20 cellular contexts compared by ENCODE assay signal in genomic region chr2:235756491-235756890, GRCh38.
DNase-seq lines count a peak whose midpoint lies in the region; ATAC-seq and TF ChIP-seq lines count a peak whose summit lies in the region.
"Had no signal": no experiment of that assay in that cellular context is flagged by ENCODE, and none has a peak within 500 bp of the region (broad histone marks: within the 10 kb centered on the region; RNA-seq: fewer than 3 reads in every experiment).

No MANE protein-coding gene starts in this region.

- no peaks in the 10 kb centered on the region for H3K79me1 ChIP-seq in mesendoderm (ENCODE audit: low read length)

- H3K18ac ChIP-seq in mesendoderm (ENCODE audit: low read length): no peak overlapping the region

- no peaks in the 10 kb centered on the region for H3K36me3 ChIP-seq in endodermal cell (ENCODE audit: control insufficient read depth, insufficient read depth, low read length)
- no peaks in the 10 kb centered on the region for H3K36me3 ChIP-seq in mesendoderm (ENCODE audit: control insufficient read depth, insufficient read depth, low read length)
- peaks cover 0 to 10% (median 2%) of the 10 kb centered on the region in 4 donors for H3K36me3 ChIP-seq in sigmoid colon

- H3K9ac ChIP-seq in endodermal cell (ENCODE audit: extremely low read depth, low read length, poor library complexity, severe bottlenecking): no peak overlapping the region
- no peak overlapping the region for H3K9ac ChIP-seq in mesendoderm (ENCODE audit: low read length)

- no peaks in the 10 kb centered on the region for H3K9me3 Mint-ChIP-seq in endodermal cell
- H3K9me3 Mint-ChIP-seq in activated CD4-positive, alpha-beta T cell treated with anti-CD3 and anti-CD28 coated beads, Interleukin-2, amount 10 ng/mL, durations not matched to agents 24 days and 14 days: no peaks in the 10 kb centered on the region
- H3K9me3 Mint-ChIP-seq: CD4-positive, alpha-beta T cell had no signal

- no peak overlapping the region for H4K5ac ChIP-seq in mesendoderm (ENCODE audit: low read length)

- no peak overlapping the region for H3K4me2 ChIP-seq in mesendoderm (ENCODE audit: low read length)
- H3K4me2 ChIP-seq: A549 had no signal

- no peak overlapping the region for H2BK5ac ChIP-seq in mesendoderm (ENCODE audit: low read length)

- H2BK15ac ChIP-seq in mesendoderm (replicated peaks; ENCODE audit: low read depth): no peak overlapping the region

- H3K4me1 ChIP-seq in endodermal cell (ENCODE audit: control insufficient read depth, insufficient read depth, low read length) (no peaks in the 10 kb centered on the region), mesendoderm (ENCODE audit: control insufficient read depth, low read depth, low read length) (no peaks in the 10 kb centered on the region), sigmoid colon (no peaks in the 10 kb centered on the region)
- H3K4me1 ChIP-seq: A549, Caco-2 had no signal

- H3K27me3 Mint-ChIP-seq in endodermal cell (ENCODE audit: insufficient read depth): no peaks in the 10 kb centered on the region
- no peaks in the 10 kb centered on the region for H3K27me3 Mint-ChIP-seq in activated CD4-positive, alpha-beta T cell treated with anti-CD3 and anti-CD28 coated beads, Interleukin-2, amount 10 ng/mL, durations not matched to agents 24 days and 14 days

- TF ChIP-seq CTCF in endodermal cell (conservative IDR thresholded peaks at IDR 0.05) (no peak), sigmoid colon (IDR thresholded peaks at IDR 0.05) (no peak)

- no peak for ATAC-seq in Right ventricle myocardium superior (ENCODE audit: poor library complexity)
- ATAC-seq: A549, HCT116, K562 had no signal

- no peak overlapping the region for H3K23ac ChIP-seq in mesendoderm (ENCODE audit: low read length)

- no peak overlapping the region for H3K4ac ChIP-seq in mesendoderm (ENCODE audit: low read depth, low read length)

- peaks cover 9% of the 10 kb centered on the region for H3K4me1 Mint-ChIP-seq in endodermal cell
- no peaks in the 10 kb centered on the region for H3K4me1 Mint-ChIP-seq in activated CD4-positive, alpha-beta T cell treated with anti-CD3 and anti-CD28 coated beads, Interleukin-2, amount 10 ng/mL, durations not matched to agents 24 days and 14 days

- no peak for TF ChIP-seq EP300 in sigmoid colon (IDR thresholded peaks at IDR 0.05)

- no peaks in the 10 kb centered on the region for H3K9me3 ChIP-seq in endodermal cell (ENCODE audit: control insufficient read depth, low read length)
- no peaks in the 10 kb centered on the region for H3K9me3 ChIP-seq in sigmoid colon
- H3K9me3 ChIP-seq: A549, Caco-2 had no signal

- DNase-seq in cardiac septum (ENCODE audit: low spot score) (peak; percentile 15), Right ventricle myocardium superior (no peak), endodermal cell (peak; percentile 63), mesendoderm (peak; percentile 28), sigmoid colon (peak; percentile 32), H4 (ENCODE audit: low spot score) (no peak)
- no peak for DNase-seq in stimulated activated CD4-positive, alpha-beta T cell treated with anti-CD3 and anti-CD28 coated beads, Interleukin-2, amount 100 ng/mL, for 48 hours
- DNase-seq in activated CD4-positive, alpha-beta T cell treated with anti-CD3 and anti-CD28 coated beads, Interleukin-2, amount 10 ng/mL, durations not matched to agents 24 days and 14 days: no peak
- DNase-seq: AML-193; Caco-2; CD4-positive, alpha-beta T cell; DMS153; DMS79; GF-D8; IMR-90 had no signal

- intact Hi-C loops in cardiac septum (cut with DNase I): no loop called here
- intact Hi-C loops in Right ventricle myocardium superior (cut with DNase I): no loop called here
- intact Hi-C loops in sigmoid colon (cut with DNase I): no loop called here
- intact Hi-C loops in activated CD4-positive, alpha-beta T cell treated with anti-CD3 and anti-CD28 coated beads, Interleukin-2, amount 10 ng/mL, durations not matched to agents 24 days and 14 days (cut with micrococcal nuclease): no loop called here

- no peak overlapping the region for H3K27ac Mint-ChIP-seq in endodermal cell
- H3K27ac Mint-ChIP-seq in activated CD4-positive, alpha-beta T cell treated with anti-CD3 and anti-CD28 coated beads, Interleukin-2, amount 10 ng/mL, durations not matched to agents 24 days and 14 days: no peak overlapping the region
- H3K27ac Mint-ChIP-seq: CD4-positive, alpha-beta T cell had no signal

- H3K36me3 Mint-ChIP-seq in endodermal cell (ENCODE audit: low read depth): peaks cover 8% of the 10 kb centered on the region
- H3K36me3 Mint-ChIP-seq in activated CD4-positive, alpha-beta T cell treated with anti-CD3 and anti-CD28 coated beads, Interleukin-2, amount 10 ng/mL, durations not matched to agents 24 days and 14 days (ENCODE audit: low read depth): no peaks in the 10 kb centered on the region

- no peak overlapping the region for H3K4me3 Mint-ChIP-seq in endodermal cell
- no peak overlapping the region for H3K4me3 Mint-ChIP-seq in activated CD4-positive, alpha-beta T cell treated with anti-CD3 and anti-CD28 coated beads, Interleukin-2, amount 10 ng/mL, durations not matched to agents 24 days and 14 days
- H3K4me3 Mint-ChIP-seq: CD4-positive, alpha-beta T cell had no signal

- TF ChIP-seq POLR2A in sigmoid colon (IDR thresholded peaks at IDR 0.05): no peak

- H4K8ac ChIP-seq in mesendoderm (ENCODE audit: low read depth, low read length): no peak overlapping the region

- H3K4me3 ChIP-seq in endodermal cell (ENCODE audit: low read length) (no peak overlapping the region), mesendoderm (ENCODE audit: low read length) (no peak overlapping the region), sigmoid colon (no peak overlapping the region)
- H3K4me3 ChIP-seq: A549, K562 had no signal

- no peak overlapping the region for H2AK5ac ChIP-seq in mesendoderm (ENCODE audit: low read length)

- 78% methylated on average over 6 to 10 of the region's 10 CpGs for WGBS in endodermal cell (ENCODE audit: insufficient coverage in 1 of 2, insufficient read length in 1 of 2), 2 experiments
- WGBS in mesendoderm (ENCODE audit: extremely low coverage, insufficient coverage, low lambda C conversion rate): no CpG with 5 or more reads among the region's 10 CpGs
- WGBS in sigmoid colon, 2 donors: 84 to 90% methylated on average over 10 of the region's 10 CpGs

- no peak overlapping the region for H3K27ac ChIP-seq in endodermal cell (ENCODE audit: low read depth, low read length)
- H3K27ac ChIP-seq in mesendoderm (ENCODE audit: low read depth, low read length): no peak overlapping the region
- no peak overlapping the region for H3K27ac ChIP-seq in sigmoid colon
- H3K27ac ChIP-seq: 22Rv1, A549, C4-2B had no signal

- no peaks in the 10 kb centered on the region for H3K27me3 ChIP-seq in endodermal cell (ENCODE audit: control insufficient read depth, insufficient read depth, low read length, poor library complexity, severe bottlenecking)
- no peaks in the 10 kb centered on the region for H3K27me3 ChIP-seq in mesendoderm (ENCODE audit: insufficient read depth, low read length, poor library complexity)
- no peaks in the 10 kb centered on the region for H3K27me3 ChIP-seq in sigmoid colon

- H3K79me2 ChIP-seq in mesendoderm (ENCODE audit: control insufficient read depth, insufficient read depth, low read length): no peaks in the 10 kb centered on the region

- H3K56ac ChIP-seq in mesendoderm (ENCODE audit: low read length): no peak overlapping the region

- H2BK120ac ChIP-seq in mesendoderm (ENCODE audit: low read depth, low read length): no peak overlapping the region

Comparison
In these comparisons a context has a peak if more than half of its experiments do, and no peak if none do; other contexts are left out.
1. DNase-seq: peak in cardiac septum (single experiment), endodermal cell (single experiment), mesendoderm (single experiment) and sigmoid colon (single experiment); none in Right ventricle myocardium superior (single experiment), stimulated activated CD4-positive, alpha-beta T cell treated with anti-CD3 and anti-CD28 coated beads, Interleukin-2, amount 100 ng/mL, for 48 hours (0 of 2), activated CD4-positive, alpha-beta T cell treated with anti-CD3 and anti-CD28 coated beads, Interleukin-2, amount 10 ng/mL, durations not matched to agents 24 days and 14 days (single experiment) and H4 (single experiment).